In the genomic region with DNA sequence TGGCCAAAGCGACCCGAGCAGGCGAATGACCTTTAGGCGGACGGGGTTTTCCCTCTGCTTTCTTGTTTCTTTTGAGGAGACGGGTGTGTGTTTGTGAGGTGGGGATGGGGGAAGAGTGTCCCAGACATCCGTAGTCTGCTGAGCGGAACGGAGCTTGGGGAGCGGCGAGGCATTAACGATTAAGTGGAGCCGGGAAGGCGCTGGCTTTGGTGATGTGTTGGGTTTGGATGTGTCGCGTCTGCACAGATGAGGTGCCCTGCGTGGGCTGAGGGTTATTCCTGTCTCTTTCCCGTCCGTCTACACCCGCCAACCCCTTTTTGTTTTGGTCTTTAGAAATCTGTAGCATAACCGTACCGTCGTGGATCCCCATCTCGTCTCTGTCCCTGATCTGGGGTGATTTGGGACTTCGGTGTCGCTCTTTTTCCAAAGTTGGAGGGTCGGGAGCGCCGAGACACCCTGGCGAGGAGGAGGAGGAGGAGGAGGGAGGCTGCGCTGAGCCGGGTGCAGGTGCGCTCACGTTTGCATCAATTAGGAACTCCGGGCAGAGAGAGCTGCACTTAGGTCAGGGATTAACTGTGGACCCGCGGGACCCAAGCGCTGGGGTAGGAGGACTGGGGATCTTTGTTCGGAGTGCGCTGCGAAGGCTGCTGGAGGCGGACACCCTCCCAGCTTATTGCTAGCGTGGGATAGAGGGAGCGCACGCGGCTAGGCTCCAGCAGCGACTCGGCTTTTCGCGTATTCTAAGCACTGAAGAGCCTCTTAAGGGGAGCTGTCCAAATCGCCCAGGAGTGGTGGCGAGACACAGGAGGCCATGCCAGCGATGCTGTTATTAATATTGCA, we compare ENCODE assay signal across 12 cellular contexts.
DNase-seq lines count a peak whose midpoint lies in the region; ATAC-seq and TF ChIP-seq lines count a peak whose summit lies in the region.
"Had no signal": no experiment of that assay in that cellular context is flagged by ENCODE, and none has a peak within 500 bp of the region (broad histone marks: within the 10 kb centered on the region; RNA-seq: fewer than 3 reads in every experiment).

No MANE protein-coding gene starts in this region.

- H3K4me3 Mint-ChIP-seq in activated T-helper 17 cell treated with anti-CD3 and anti-CD28 coated beads, Interleukin-2, amount 50 U/mL, for 72 hours: no peak overlapping the region

- no peak for TF ChIP-seq CTCF in retinal pigment epithelial cell (conservative IDR thresholded peaks at IDR 0.05; ENCODE audit: low read depth, low read length)

- DNase-seq in H7 (peak; percentile 48), NCI-H69 (lab: John Stamatoyannopoulos, UW) (peak; percentile 25), retinal pigment epithelial cell (ENCODE audit: low read depth) (no peak), NCI-H1694 (lab: John Stamatoyannopoulos, UW) (no peak)
- DNase-seq: activated naive CD4-positive, alpha-beta T cell treated with Interleukin-2 at 50 U/mL for 16 hours; cortex of kidney; NCI-H2171; stimulated activated CD4-positive, alpha-beta T cell treated with anti-CD3 and anti-CD28 coated beads, Interleukin-1b, Interleukin-23, amount 100 ng/mL, for 48 hours had no signal

- ATAC-seq in activated T-helper 17 cell treated with anti-CD3 and anti-CD28 coated beads, Interleukin-2, amount 50 U/mL, for 72 hours (replicated peaks): no peak
- ATAC-seq in GM21447 (IDR thresholded peaks at IDR 0.05; ENCODE audit: unreplicated experiment): no peak
- ATAC-seq: activated CD4-positive, CD25-positive, alpha-beta regulatory T cell treated with anti-CD3 and anti-CD28 coated beads, Interleukin-2, amount 50 U/mL, for 24 hours had no signal

- H3K9me3 Mint-ChIP-seq in activated T-helper 17 cell treated with anti-CD3 and anti-CD28 coated beads, Interleukin-2, amount 50 U/mL, for 72 hours: no peaks in the 10 kb centered on the region

- H3K27me3 ChIP-seq in H7 (ENCODE audit: control insufficient read depth, insufficient read depth, low read length) (peaks cover 29% of the 10 kb centered on the region), iPS-20b (ENCODE audit: insufficient read depth, low read length) (peaks cover 40% of the 10 kb centered on the region)

- no peaks in the 10 kb centered on the region for H3K9me3 ChIP-seq in iPS-20b (ENCODE audit: insufficient read depth, low read depth, low read length)

- peaks cover 7% of the 10 kb centered on the region; the same call in 1 of the 2 replicates for H3K4me1 ChIP-seq in iPS-20b (ENCODE audit: insufficient read depth, low read length)

- H3K36me3 ChIP-seq in H7 (replicated peaks; ENCODE audit: control insufficient read depth, insufficient read depth, low read length): no peaks in the 10 kb centered on the region
- H3K36me3 ChIP-seq in iPS-20b (ENCODE audit: insufficient read depth, low read depth, low read length): no peaks in the 10 kb centered on the region

- H3K9ac ChIP-seq in iPS-20b (ENCODE audit: low read depth, low read length): peak overlapping the region; percentile 55; the same call in 1 of the 2 replicates

- peaks cover 11% of the 10 kb centered on the region for H3K36me3 Mint-ChIP-seq in activated T-helper 17 cell treated with anti-CD3 and anti-CD28 coated beads, Interleukin-2, amount 50 U/mL, for 72 hours (ENCODE audit: low read depth)

- H3K4me3 ChIP-seq in H7 (ENCODE audit: insufficient read depth, low read depth, low read length) (peak overlapping the region; percentile 74), iPS-20b (ENCODE audit: low read length) (peak overlapping the region; percentile 89), retinal pigment epithelial cell (ENCODE audit: low read length) (peak overlapping the region; percentile 23)

- H3K27me3 Mint-ChIP-seq in activated T-helper 17 cell treated with anti-CD3 and anti-CD28 coated beads, Interleukin-2, amount 50 U/mL, for 72 hours: peaks cover 15% of the 10 kb centered on the region

- H3K27ac ChIP-seq in iPS-20b (ENCODE audit: low read length): no peak overlapping the region

- H3K4me1 Mint-ChIP-seq in activated T-helper 17 cell treated with anti-CD3 and anti-CD28 coated beads, Interleukin-2, amount 50 U/mL, for 72 hours: no peaks in the 10 kb centered on the region

- no peak overlapping the region for H3K27ac Mint-ChIP-seq in activated T-helper 17 cell treated with anti-CD3 and anti-CD28 coated beads, Interleukin-2, amount 50 U/mL, for 72 hours

Comparison
In these comparisons a context has a peak if more than half of its experiments do, and no peak if none do; other contexts are left out.
1. DNase-seq: peak in H7 (single experiment) and NCI-H69 (single experiment); none in retinal pigment epithelial cell (single experiment) and NCI-H1694 (single experiment).
2. H3K4me3 ChIP-seq: peak in every context shown above with its lines; median percentile 89 in iPS-20b; 74 in H7; 23 in retinal pigment epithelial cell.